In the genomic region with DNA sequence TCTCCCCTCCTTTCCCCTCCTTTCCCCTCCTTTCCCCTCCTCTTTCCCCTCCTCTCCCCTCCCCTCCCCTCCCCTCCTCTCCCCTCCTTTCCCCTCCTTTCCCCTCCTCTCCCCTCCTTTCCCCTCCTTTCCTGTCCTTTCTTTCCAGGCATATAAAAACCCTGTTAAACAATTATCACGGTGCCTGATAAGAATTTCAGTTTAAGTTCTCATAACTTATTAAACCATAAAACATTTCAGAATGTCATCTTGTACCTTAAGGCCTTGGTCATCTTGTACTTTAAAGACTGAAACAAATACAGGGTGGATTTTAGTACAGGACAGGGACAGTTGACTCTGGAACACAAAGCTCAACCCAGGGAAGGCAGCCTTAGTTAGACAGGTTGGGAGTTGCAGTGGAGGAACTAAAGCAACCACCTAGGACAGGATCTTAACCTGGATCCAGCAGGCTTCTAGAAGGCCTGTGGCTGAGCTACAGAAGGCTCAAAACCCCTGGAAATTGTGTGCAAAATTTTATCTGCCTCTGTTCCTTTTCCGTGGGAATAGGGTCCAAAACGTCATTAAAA, we compare ENCODE assay signal across 1 cellular context.
TF ChIP-seq lines count a peak whose summit lies in the region.

No MANE protein-coding gene starts in this region.

TF ChIP-seq in H1, 55 proteins besides CTCF, POLR2A, EP300 and RAD21:
- TF ChIP-seq CREB1 (IDR thresholded peaks at IDR 0.05) (no peak), CBX8 (IDR thresholded peaks at IDR 0.05; ENCODE audit: borderline replicate concordance, low read depth, low read length) (no peak), SIN3A (conservative IDR thresholded peaks at IDR 0.05 in 1 of 2, IDR thresholded peaks at IDR 0.05 in 1 of 2; ENCODE audit: low read depth in 1 of 2, low read length in 2 of 2) (no peak), BRCA1 (IDR thresholded peaks at IDR 0.05; ENCODE audit: low read depth, low read length) (no peak), CBX5 (IDR thresholded peaks at IDR 0.05; ENCODE audit: low read depth, low read length) (no peak), KDM5A (IDR thresholded peaks at IDR 0.05; ENCODE audit: low read length) (no peak), TEAD4 (IDR thresholded peaks at IDR 0.05; ENCODE audit: low read depth, low read length) (no peak), BCL11A (IDR thresholded peaks at IDR 0.05; ENCODE audit: low read depth in 2 of 2, low read length in 2 of 2) (no peak), RBBP5 (IDR thresholded peaks at IDR 0.05; ENCODE audit: borderline replicate concordance, low read depth, low read length) (no peak), CHD2 (IDR thresholded peaks at IDR 0.05; ENCODE audit: low read length) (no peak), TBP (IDR thresholded peaks at IDR 0.05; ENCODE audit: low read depth, low read length) (no peak), NANOG (IDR thresholded peaks at IDR 0.05; ENCODE audit: insufficient read depth, low read depth, low read length, poor library complexity, severe bottlenecking) (no peak)
- TF ChIP-seq, protein P1, sequence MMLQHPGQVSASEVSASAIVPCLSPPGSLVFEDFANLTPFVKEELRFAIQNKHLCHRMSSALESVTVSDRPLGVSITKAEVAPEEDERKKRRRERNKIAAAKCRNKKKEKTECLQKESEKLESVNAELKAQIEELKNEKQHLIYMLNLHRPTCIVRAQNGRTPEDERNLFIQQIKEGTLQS (IDR thresholded peaks at IDR 0.05; ENCODE audit: insufficient read depth, low read depth, low read length), result no peak
